Comparison of ENCODE assay signal across 31 cellular contexts in the genomic region with DNA sequence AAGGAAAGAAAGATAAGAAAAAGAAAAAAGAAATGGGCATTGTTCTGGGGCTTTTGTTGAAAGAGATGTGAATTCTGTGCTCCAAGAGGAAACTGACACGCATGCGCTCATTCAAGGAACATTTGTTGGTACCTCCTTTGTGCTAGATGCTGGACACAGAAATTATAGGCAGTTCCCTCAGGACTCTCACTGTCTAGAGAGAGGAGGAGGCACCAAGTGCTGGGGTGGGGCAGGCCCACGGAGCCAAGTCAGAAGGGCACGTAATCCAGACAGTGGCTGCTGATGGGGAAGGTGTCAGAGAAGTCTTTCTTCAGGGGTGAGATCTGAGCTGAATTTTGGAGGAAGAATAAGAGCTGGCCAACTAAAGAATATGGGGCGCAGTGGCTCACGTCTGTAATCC. TPM values are rescaled to one million over a fixed set of nuclear protein-coding genes. Genes with fewer than 3 reads are reported as not detected.
"Had no signal": no experiment of that assay in that cellular context is flagged by ENCODE, and none has a peak within 500 bp of the region (broad histone marks: within the 10 kb centered on the region; RNA-seq: fewer than 3 reads in every experiment).

No MANE protein-coding gene starts in this region.

- H3K36me3 ChIP-seq: brain microvascular endothelial cell, colonic mucosa had no signal

- H3K27ac ChIP-seq: brain microvascular endothelial cell, colonic mucosa, epithelial cell of prostate, esophagus squamous epithelium, WERI-Rb-1 had no signal

- H3K27ac Mint-ChIP-seq: activated B cell treated with CpG ODN at 0.5 μM for 24 hours; activated CD8-positive, alpha-beta T cell treated with anti-CD3 and anti-CD28 coated beads for 36 hours; activated naive CD8-positive, alpha-beta T cell; activated T-helper 17 cell treated with anti-CD3 and anti-CD28 coated beads, Interleukin-2, amount 50 U/mL, for 72 hours; T-helper 17 cell; T-helper 2 cell treated with Interferon-gamma antibody and Interleukin-4, amounts not matched to agents 5 μg/mL and 100 μg/mL, for 36 hours had no signal

- H3K9me3 Mint-ChIP-seq: activated B cell treated with CpG ODN at 0.5 μM for 24 hours; activated T-cell treated with anti-CD3 and anti-CD28 coated beads, Interleukin-2, amount 50 U/mL, for 4 hours; activated T-helper 17 cell treated with anti-CD3 and anti-CD28 coated beads, Interleukin-2, amount 50 U/mL, for 72 hours had no signal

- H3K9me3 ChIP-seq: colonic mucosa, esophagus squamous epithelium had no signal

- ATAC-seq: activated CD4-positive, CD25-positive, alpha-beta regulatory T cell treated with anti-CD3 and anti-CD28 coated beads, Interleukin-2, amount 50 U/mL, for 24 hours; activated CD8-positive, alpha-beta T cell treated with anti-CD3 and anti-CD28 coated beads for 36 hours; activated T-cell treated with anti-CD3 and anti-CD28 coated beads, Interleukin-2, amount 50 U/mL, for 4 hours; activated T-helper 17 cell treated with anti-CD3 and anti-CD28 coated beads, Interleukin-2, amount 50 U/mL, for 72 hours; T-helper 17 cell had no signal

- H3K27me3 ChIP-seq: brain microvascular endothelial cell, colonic mucosa, esophagus squamous epithelium had no signal

- H3K4me3 Mint-ChIP-seq: activated B cell treated with CpG ODN at 0.5 μM for 24 hours; activated CD8-positive, alpha-beta T cell treated with anti-CD3 and anti-CD28 coated beads for 36 hours; activated naive CD8-positive, alpha-beta T cell; activated T-cell treated with anti-CD3 and anti-CD28 coated beads, Interleukin-2, amount 50 U/mL, for 4 hours; activated T-helper 17 cell treated with anti-CD3 and anti-CD28 coated beads, Interleukin-2, amount 50 U/mL, for 72 hours; T-helper 17 cell; T-helper 2 cell treated with Interferon-gamma antibody and Interleukin-4, amounts not matched to agents 5 μg/mL and 100 μg/mL, for 36 hours had no signal

- H3K4me3 ChIP-seq: colonic mucosa, esophagus squamous epithelium had no signal

- H3K27me3 Mint-ChIP-seq: T-helper 17 cell had no signal

- DNase-seq: activated B cell treated with CpG ODN at 0.5 μM for 24 hours; activated CD4-positive, alpha-beta T cell treated with anti-CD3 and anti-CD28 coated beads for 48 hours; activated CD4-positive, alpha-beta T cell treated with anti-CD3 and anti-CD28 coated beads, Interleukin-2, amount 50 U/mL, for 1 hour; activated CD4-positive, alpha-beta T cell treated with anti-CD3 and anti-CD28 coated beads, Interleukin-2, amount 50 U/mL, for 48 hours; activated CD8-positive, alpha-beta memory T cell treated with anti-CD3 and anti-CD28 coated beads for 24 hours; activated CD8-positive, alpha-beta T cell treated with anti-CD3 and anti-CD28 coated beads for 36 hours; activated effector memory CD4-positive, alpha-beta T cell treated with Interleukin-2 at 50 U/mL for 16 hours; activated gamma-delta T cell treated with Interleukin-2 at 50 U/mL for 16 hours; activated naive CD4-positive, alpha-beta T cell treated with anti-CD3 and anti-CD28 coated beads, Interleukin-2, amount 50 U/mL, for 16 hours; activated naive CD4-positive, alpha-beta T cell treated with Interleukin-2 at 50 U/mL for 16 hours; activated T-cell treated with anti-CD3 and anti-CD28 coated beads, Interleukin-2, amount 50 U/mL, for 4 hours; amniotic stem cell; anterior cingulate cortex; brain microvascular endothelial cell; colonic mucosa; effector CD8-positive, alpha-beta T cell; esophagus squamous epithelium; T-helper 1 cell; T-helper 17 cell; T1000; WERI-Rb-1 had no signal

RNA-seq across cellular contexts. Expression of a gene that starts 37.8 kb away (rescaled TPM):
- total RNA-seq: activated B cell treated with CpG ODN at 0.5 μM for 24 hours; activated T-helper 17 cell treated with anti-CD3 and anti-CD28 coated beads, Interleukin-2, amount 50 U/mL, for 72 hours; bronchial epithelial cell; dermis microvascular lymphatic vessel endothelial cell; endothelial cell of umbilical vein; fibroblast of lung; fibroblast of villous mesenchyme; T-helper 17 cell had no signal
- polyA plus RNA-seq: endothelial cell of umbilical vein, fibroblast of lung had no signal
